ENCODE assay signal across 34 cellular contexts in the genomic region with DNA sequence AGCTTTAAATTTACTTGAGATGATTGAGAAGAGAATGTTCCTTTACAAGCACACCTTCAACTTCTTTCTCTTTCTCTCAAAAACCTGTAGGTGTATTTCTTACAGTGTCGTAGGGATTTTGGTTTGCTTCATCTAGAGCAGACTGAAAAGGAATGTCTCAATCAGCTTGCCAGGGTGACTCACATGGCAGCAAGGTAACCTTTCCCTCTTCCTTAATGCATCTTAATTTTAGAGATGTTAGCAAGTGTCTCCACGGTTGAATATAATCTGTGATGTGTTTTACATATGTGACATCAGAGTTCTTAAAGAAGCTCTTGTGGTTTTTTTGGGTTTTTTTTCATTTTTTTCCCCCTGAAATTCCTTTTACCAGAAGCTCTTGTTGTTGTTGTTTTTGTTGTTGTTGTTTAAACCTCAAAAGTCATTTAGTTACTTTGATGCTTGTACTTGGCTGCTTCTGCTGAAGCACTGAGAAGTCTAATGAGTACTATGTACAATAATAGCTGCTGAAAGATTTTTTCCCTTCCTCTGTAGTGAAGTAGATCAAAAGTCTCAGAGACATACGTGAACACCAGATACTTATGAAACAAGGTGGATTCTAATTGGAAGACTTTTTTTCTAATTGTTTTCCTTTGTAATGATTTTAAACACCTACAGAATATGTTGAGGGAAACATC.
DNase-seq lines count a peak whose midpoint lies in the region; ATAC-seq and TF ChIP-seq lines count a peak whose summit lies in the region.
"Had no signal": no experiment of that assay in that cellular context is flagged by ENCODE, and none has a peak within 500 bp of the region (broad histone marks: within the 10 kb centered on the region; RNA-seq: fewer than 3 reads in every experiment).

No MANE protein-coding gene starts in this region.

- intact Hi-C loops in MCF 10A (cut with micrococcal nuclease): no loop called here
- intact Hi-C loops in breast epithelium (cut with DNase I; ENCODE audit: low total_unique reads): no loop called here
- intact Hi-C loops in mammary epithelial cell (cut with micrococcal nuclease): no loop called here
- intact Hi-C loops in activated CD8-positive, alpha-beta T cell treated with anti-CD3 and anti-CD28 coated beads for 36 hours (cut with micrococcal nuclease): no loop called here

- H3K4me3 ChIP-seq in breast epithelium (no peak overlapping the region), mammary epithelial cell (replicated peaks in 1 of 3; ENCODE audit: insufficient read depth in 1 of 3, low read depth in 2 of 3, low read length in 3 of 3) (no peak overlapping the region)
- H3K4me3 ChIP-seq: adrenal gland, heart left ventricle, lung, right atrium auricular region, SJSA1, smooth muscle cell had no signal

- H3K27me3 ChIP-seq in breast epithelium (no peaks in the 10 kb centered on the region), mammary epithelial cell (ENCODE audit: insufficient read depth, low read length) (no peaks in the 10 kb centered on the region)
- H3K27me3 ChIP-seq: adrenal gland, BE2C, brain microvascular endothelial cell, heart left ventricle, right atrium auricular region, SJSA1 had no signal

- H3K4me3 Mint-ChIP-seq in MCF 10A (ENCODE audit: unreplicated experiment): no peak overlapping the region
- no peak overlapping the region for H3K4me3 Mint-ChIP-seq in activated CD8-positive, alpha-beta T cell treated with anti-CD3 and anti-CD28 coated beads for 36 hours
- H3K4me3 Mint-ChIP-seq: activated CD8-positive, alpha-beta T cell treated with anti-CD3 and anti-CD28 coated beads, Interleukin-2, amount 10 ng/mL, durations not matched to agents 7 days and 5 days; CD8-positive, alpha-beta memory T cell; nephron; T-cell had no signal

- 61% methylated on average over 3 of the region's 3 CpGs for WGBS in mammary epithelial cell (ENCODE audit: low coverage, missing lambda C conversion rate)

- no peaks in the 10 kb centered on the region for H3K9me3 ChIP-seq in breast epithelium
- no peaks in the 10 kb centered on the region for H3K9me3 ChIP-seq in mammary epithelial cell (replicated peaks; ENCODE audit: insufficient read depth, low read length)
- H3K9me3 ChIP-seq: adrenal gland, BE2C, heart left ventricle, right atrium auricular region, SJSA1 had no signal

- H4K20me1 ChIP-seq in mammary epithelial cell (ENCODE audit: insufficient read depth, low read length): no peaks in the 10 kb centered on the region

- H3K27me3 Mint-ChIP-seq in MCF 10A (ENCODE audit: insufficient read depth, unreplicated experiment): no peaks in the 10 kb centered on the region
- no peaks in the 10 kb centered on the region for H3K27me3 Mint-ChIP-seq in activated CD8-positive, alpha-beta T cell treated with anti-CD3 and anti-CD28 coated beads for 36 hours
- H3K27me3 Mint-ChIP-seq: CD8-positive, alpha-beta memory T cell; T-cell had no signal

- dilution Hi-C loops in mammary epithelial cell (cut with HindIII; ENCODE audit: low sequenced_read_pairs): no loop called here

- H3K4me1 ChIP-seq in breast epithelium (no peaks in the 10 kb centered on the region), mammary epithelial cell (ENCODE audit: insufficient read depth, low read length) (no peaks in the 10 kb centered on the region)
- H3K4me1 ChIP-seq: adrenal gland, BE2C, heart left ventricle, right atrium auricular region, SJSA1 had no signal

- DNase-seq in MCF 10A (ENCODE audit: unreplicated experiment): peak; percentile 26
- DNase-seq in breast epithelium (ENCODE audit: low spot score in 2 of 2): no peak
- peak; percentile 3 for DNase-seq in mammary epithelial cell
- DNase-seq in SKM-1 treated with dmso at 0.1 percent for 144 hours (lab: John Stamatoyannopoulos, UW; ENCODE audit: unreplicated experiment): no peak
- DNase-seq in activated CD8-positive, alpha-beta T cell treated with anti-CD3 and anti-CD28 coated beads for 36 hours: no peak
- DNase-seq: ACHN; activated CD4-positive, CD25-positive, alpha-beta regulatory T cell; activated CD8-positive, alpha-beta T cell treated with anti-CD3 and anti-CD28 coated beads, Interleukin-2, amount 10 ng/mL, durations not matched to agents 7 days and 5 days; activated effector memory CD4-positive, alpha-beta T cell treated with anti-CD3 and anti-CD28 coated beads, Interleukin-2, amount 50 U/mL, for 16 hours; adrenal gland; BE2C; brain microvascular endothelial cell; CD8-positive, alpha-beta memory T cell; DMS 273 treated with DMSO at 0.1 percent for 48 hours; heart left ventricle; KBM-7; kidney glomerular epithelial cell; MM.1S; NCI-H1417 treated with DMSO at 0.1 percent for 48 hours; NCI-H2081; NCI-H748 treated with DMSO at 0.1 percent for 48 hours; stimulated activated CD4-positive, alpha-beta T cell treated with anti-CD3 and anti-CD28 coated beads, Interleukin-1b, Interleukin-23, amount 100 ng/mL, for 48 hours; T-cell; trophoblast cell had no signal

- CTCF ChIA-PET in MCF 10A (lab: Yijun Ruan, JAX) (interaction anchor here (0.6 to 3.2 kb wide), 5 partner anchors 12 to 842 kb away, joined by 3 to 17 read pairs (median 3); no protein-coding TSS in a partner anchor), mammary epithelial cell (lab: Charles Lee; ENCODE audit: low non-redundant PET) (no interaction called here)
- CTCF ChIA-PET in activated CD8-positive, alpha-beta T cell treated with anti-CD3 and anti-CD28 coated beads for 36 hours (lab: Charles Lee): interaction anchor here (0.8 to 3.6 kb wide), 6 partner anchors 10 to 240 kb away, joined by 3 to 30 read pairs (median 6); no protein-coding TSS in a partner anchor

- BruUV-seq in MCF 10A (replicated peaks; lab: Mats Ljungman, UMichigan) (no TSS peak), mammary epithelial cell (replicated peaks; lab: Mats Ljungman, UMichigan) (no TSS peak)

- H2AFZ ChIP-seq in mammary epithelial cell (ENCODE audit: low read depth, low read length): no peak overlapping the region

- POLR2A ChIA-PET in MCF 10A (lab: Yijun Ruan, JAX): no interaction called here
- POLR2A ChIA-PET in activated CD8-positive, alpha-beta T cell treated with anti-CD3 and anti-CD28 coated beads for 36 hours (lab: Charles Lee): no interaction called here

- no peak overlapping the region for H3K27ac Mint-ChIP-seq in MCF 10A (ENCODE audit: low read depth, unreplicated experiment)
- no peak overlapping the region for H3K27ac Mint-ChIP-seq in activated CD8-positive, alpha-beta T cell treated with anti-CD3 and anti-CD28 coated beads for 36 hours
- H3K27ac Mint-ChIP-seq: activated CD8-positive, alpha-beta T cell treated with anti-CD3 and anti-CD28 coated beads, Interleukin-2, amount 10 ng/mL, durations not matched to agents 7 days and 5 days; CD8-positive, alpha-beta memory T cell; nephron; T-cell had no signal

- no peaks in the 10 kb centered on the region for H3K4me1 Mint-ChIP-seq in MCF 10A (ENCODE audit: insufficient read depth, unreplicated experiment)
- peaks cover 2% of the 10 kb centered on the region for H3K4me1 Mint-ChIP-seq in activated CD8-positive, alpha-beta T cell treated with anti-CD3 and anti-CD28 coated beads for 36 hours (ENCODE audit: low read depth)
- H3K4me1 Mint-ChIP-seq: CD8-positive, alpha-beta memory T cell; nephron had no signal

- no peaks in the 10 kb centered on the region for H3K36me3 Mint-ChIP-seq in MCF 10A (ENCODE audit: insufficient read depth, unreplicated experiment)
- H3K36me3 Mint-ChIP-seq in activated CD8-positive, alpha-beta T cell treated with anti-CD3 and anti-CD28 coated beads for 36 hours (ENCODE audit: low read depth): peaks cover 20% of the 10 kb centered on the region

- no peaks in the 10 kb centered on the region for H3K36me3 ChIP-seq in breast epithelium
- peaks cover 2% of the 10 kb centered on the region for H3K36me3 ChIP-seq in mammary epithelial cell (ENCODE audit: insufficient read depth, low read length)
- H3K36me3 ChIP-seq: adrenal gland, brain microvascular endothelial cell had no signal

- no peak overlapping the region for H3K4me2 ChIP-seq in mammary epithelial cell (ENCODE audit: insufficient read depth, low read depth, low read length)
- H3K4me2 ChIP-seq: smooth muscle cell had no signal

- in situ Hi-C loops in mammary epithelial cell (cut with MboI; ENCODE audit: low sequenced_read_pairs in 2 of 2): loop anchor here in 1 of 2 donors (25.0 kb wide), 1 partner anchor 238 kb away; no protein-coding TSS in a partner anchor

- ATAC-seq in HG02870 (IDR thresholded peaks at IDR 0.05; ENCODE audit: unreplicated experiment): peak; percentile 72
- ATAC-seq in HG03520 (IDR thresholded peaks at IDR 0.05; ENCODE audit: unreplicated experiment): no peak
- ATAC-seq in HG03521 (IDR thresholded peaks at IDR 0.05; ENCODE audit: unreplicated experiment): no peak
- ATAC-seq in activated CD8-positive, alpha-beta T cell treated with anti-CD3 and anti-CD28 coated beads for 36 hours: no peak
- ATAC-seq: activated CD8-positive, alpha-beta T cell treated with anti-CD3 and anti-CD28 coated beads, Interleukin-2, amount 10 ng/mL, durations not matched to agents 7 days and 5 days; HCT116; heart left ventricle; T-cell had no signal

- TF ChIP-seq CTCF in MCF 10A (IDR thresholded peaks at IDR 0.05; ENCODE audit: unreplicated experiment): no peak
- TF ChIP-seq CTCF in breast epithelium (IDR thresholded peaks at IDR 0.05): no peak
- TF ChIP-seq CTCF in mammary epithelial cell (conservative IDR thresholded peaks at IDR 0.05 in 1 of 2, IDR thresholded peaks at IDR 0.05 in 1 of 2; ENCODE audit: extremely low read depth in 1 of 2, insufficient read depth in 1 of 2, low read depth in 1 of 2, low read length in 2 of 2): no peak
- no peak for TF ChIP-seq CTCF in activated CD8-positive, alpha-beta T cell treated with anti-CD3 and anti-CD28 coated beads for 36 hours (IDR thresholded peaks at IDR 0.05)

- H3K79me2 ChIP-seq in mammary epithelial cell (ENCODE audit: insufficient read depth, low read length): no peaks in the 10 kb centered on the region

- TF ChIP-seq POLR2A in breast epithelium (IDR thresholded peaks at IDR 0.05): no peak

- peaks cover 8% of the 10 kb centered on the region for H3K9me3 Mint-ChIP-seq in MCF 10A (ENCODE audit: unreplicated experiment)
- H3K9me3 Mint-ChIP-seq in activated CD8-positive, alpha-beta T cell treated with anti-CD3 and anti-CD28 coated beads for 36 hours: no peaks in the 10 kb centered on the region
- H3K9me3 Mint-ChIP-seq: CD8-positive, alpha-beta memory T cell; nephron; T-cell had no signal

- H3K27ac ChIP-seq in breast epithelium (no peak overlapping the region), mammary epithelial cell (ENCODE audit: insufficient read depth, low read depth, low read length) (no peak overlapping the region)
- H3K27ac ChIP-seq: adrenal gland, brain microvascular endothelial cell, epithelial cell of prostate, heart left ventricle, right atrium auricular region, SJSA1 had no signal

- H3K9ac ChIP-seq in mammary epithelial cell (ENCODE audit: insufficient read depth, low read length): no peak overlapping the region

Comparison
In these comparisons a context has a peak if more than half of its experiments do, and no peak if none do; other contexts are left out.
1. DNase-seq: peak in MCF 10A (single experiment) and mammary epithelial cell (single experiment); none in breast epithelium (0 of 2), SKM-1 treated with dmso at 0.1 percent for 144 hours (single experiment) and activated CD8-positive, alpha-beta T cell treated with anti-CD3 and anti-CD28 coated beads for 36 hours (single experiment).